1 cellular context compared by ENCODE assay signal in genomic region chr17:36602924-36603384, GRCh38.
TF ChIP-seq lines count a peak whose summit lies in the region.

No MANE protein-coding gene starts in this region.

TF ChIP-seq in K562, 482 proteins besides CTCF, POLR2A, EP300 and RAD21 (continued from another document):
- TF ChIP-seq CHD7 (IDR thresholded peaks at IDR 0.05; ENCODE audit: low read depth, low read length) (no peak), KLF13 (tag; IDR thresholded peaks at IDR 0.05; ENCODE audit: borderline replicate concordance, low read depth) (no peak), CREB5 (CRISPR knock-in tag; IDR thresholded peaks at IDR 0.05) (no peak), ZC3H11A (IDR thresholded peaks at IDR 0.05; ENCODE audit: low read depth, low read length) (no peak), RBM34 (IDR thresholded peaks at IDR 0.05; ENCODE audit: borderline replicate concordance, insufficient read depth, low read length) (no peak), PRMT5 (CRISPR knock-in tag; IDR thresholded peaks at IDR 0.05) (no peak), ZNF740 (CRISPR knock-in tag; IDR thresholded peaks at IDR 0.05) (peak; percentile 85), ZNF740 (tag; IDR thresholded peaks at IDR 0.05) (peak in 1 of 2 experiments; percentile 93; a peak in 2 of 4 replicates)
